Comparison of ENCODE assay signal across 8 cellular contexts in the genomic region with DNA sequence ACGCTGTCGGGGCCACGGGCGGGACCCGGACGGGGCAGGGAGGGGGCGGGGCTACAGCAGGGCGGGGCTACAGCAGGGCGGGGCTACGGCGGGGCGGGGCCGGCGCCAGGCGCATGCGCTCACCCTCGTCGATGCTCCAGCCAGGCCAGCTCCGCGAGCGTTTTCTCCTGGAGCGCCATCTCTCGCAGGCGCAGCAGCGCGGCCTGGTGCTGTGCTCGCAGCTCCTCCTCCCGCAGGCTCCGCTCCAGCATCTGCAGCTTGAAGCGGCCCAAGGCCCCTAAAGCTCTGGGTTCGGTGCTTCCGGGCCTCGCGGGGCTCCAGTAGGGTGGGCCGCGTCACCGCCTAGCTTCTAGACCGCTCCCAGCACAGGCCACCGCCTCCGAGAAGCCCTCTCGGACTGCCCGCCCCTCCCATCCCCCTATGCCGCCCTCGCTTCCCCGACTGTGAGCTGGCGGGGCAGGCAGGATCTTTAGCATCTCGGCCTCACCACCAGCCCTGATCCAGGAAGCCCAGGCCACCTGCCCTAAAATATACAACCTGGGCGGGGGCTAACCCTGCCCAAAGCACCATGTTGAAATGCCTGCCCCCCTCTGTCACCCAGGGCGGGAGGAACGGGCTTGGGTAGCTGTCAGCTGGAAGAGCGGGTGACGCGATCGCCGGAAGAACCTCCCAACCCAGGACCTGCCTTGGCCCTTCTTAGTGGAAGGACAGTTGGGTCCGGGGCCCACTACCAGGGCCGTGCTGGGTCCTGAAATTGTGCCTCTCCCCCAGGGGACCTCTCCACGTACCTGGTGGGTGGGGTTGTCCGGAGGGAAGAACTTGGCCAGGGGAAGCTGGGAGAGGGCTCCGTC. TPM values are rescaled to one million over a fixed set of nuclear protein-coding genes. Genes with fewer than 3 reads are reported as not detected.
A peak's percentile ranks its signal among the peaks of the same experiment; 100 is the strongest.
DNase-seq lines count a peak whose midpoint lies in the region; ATAC-seq and TF ChIP-seq lines count a peak whose summit lies in the region.

No MANE protein-coding gene starts in this region.

- peak; percentile 66 for ATAC-seq in GM18907 (IDR thresholded peaks at IDR 0.05; ENCODE audit: unreplicated experiment)
- peak; percentile 79 for ATAC-seq in HG03432 (IDR thresholded peaks at IDR 0.05; ENCODE audit: unreplicated experiment)
- ATAC-seq in foreskin keratinocyte: peak; percentile 82

- no peaks in the 10 kb centered on the region; the same call in none of the 2 replicates for H3K9me3 ChIP-seq in AG04450 (ENCODE audit: control insufficient read depth, insufficient read depth, low read length)
- H3K9me3 ChIP-seq in neural progenitor cell (ENCODE audit: low read depth): no peaks in the 10 kb centered on the region
- H3K9me3 ChIP-seq in stomach: no peaks in the 10 kb centered on the region

- H3K9me3 Mint-ChIP-seq in neural progenitor cell: peaks cover 6% of the 10 kb centered on the region

- peaks cover 35% of the 10 kb centered on the region for H3K4me1 Mint-ChIP-seq in neural progenitor cell

- H3K4me3 ChIP-seq in AG04450 (ENCODE audit: low read depth, low read length) (peak overlapping the region; percentile 60), neural progenitor cell (peak overlapping the region; percentile 42), stomach (peak overlapping the region; percentile 49 to 59 (median 51))

- DNase-seq in AG04450 (ENCODE audit: low read depth, low spot score) (peak; percentile 49), RPMI8226 (peak; percentile 94), foreskin keratinocyte (peak; percentile 25 to 38), neural progenitor cell (ENCODE audit: low spot score) (peak; percentile 94), stomach (peak; percentile 83)
- peak; percentile 95 for DNase-seq in activated effector memory CD4-positive, alpha-beta T cell treated with anti-CD3 and anti-CD28 coated beads, Interleukin-2, amount 50 U/mL, for 16 hours

- no peaks in the 10 kb centered on the region for H3K79me2 ChIP-seq in neural progenitor cell (ENCODE audit: low read depth)

- WGBS in stomach, 5 donors: 13 to 23% (median 16%) methylated on average over 35 to 60 of the region's 60 CpGs

- H2AFZ ChIP-seq in neural progenitor cell (replicated peaks): peak overlapping the region; percentile 85

- CTCF ChIA-PET in AG04450 (lab: Charles Lee): interaction anchor here (0.5 to 1.1 kb wide), 3 partner anchors 40 to 236 kb away, joined by 3 to 6 read pairs (median 3); no protein-coding TSS in a partner anchor

- H3K36me3 ChIP-seq in neural progenitor cell (no peaks in the 10 kb centered on the region), stomach (no peaks in the 10 kb centered on the region)

- no peak overlapping the region for H3K9ac ChIP-seq in neural progenitor cell

- H3K27ac Mint-ChIP-seq in neural progenitor cell: no peak overlapping the region

- peaks cover 19% of the 10 kb centered on the region for H3K27me3 ChIP-seq in AG04450 (ENCODE audit: control insufficient read depth, insufficient read depth, low read length)
- H3K27me3 ChIP-seq in foreskin keratinocyte: peaks cover 25% of the 10 kb centered on the region
- no peaks in the 10 kb centered on the region for H3K27me3 ChIP-seq in neural progenitor cell
- peaks cover 0 to 24% (median 0%) of the 10 kb centered on the region in 3 donors for H3K27me3 ChIP-seq in stomach

- no peaks in the 10 kb centered on the region for H4K20me1 ChIP-seq in neural progenitor cell (ENCODE audit: low read depth)

- peaks cover 21% of the 10 kb centered on the region for H3F3A ChIP-seq in neural progenitor cell (ENCODE audit: low read depth)

- TF ChIP-seq POLR2A in stomach (IDR thresholded peaks at IDR 0.05): no peak

- H3K27me3 Mint-ChIP-seq in neural progenitor cell (ENCODE audit: insufficient read depth, low read depth): peaks cover 13% of the 10 kb centered on the region

- H3K36me3 Mint-ChIP-seq in neural progenitor cell: no peaks in the 10 kb centered on the region

- H3K27ac ChIP-seq in AG04450 (ENCODE audit: low read depth, low read length): peak overlapping the region; percentile 39
- H3K27ac ChIP-seq in foreskin keratinocyte: no peak overlapping the region
- H3K27ac ChIP-seq in neural progenitor cell: no peak overlapping the region
- peak overlapping the region; percentile 38 to 71 (median 53) for H3K27ac ChIP-seq in stomach

- H3K4me1 ChIP-seq in foreskin keratinocyte: no peaks in the 10 kb centered on the region
- H3K4me1 ChIP-seq in neural progenitor cell: peaks cover 23% of the 10 kb centered on the region
- peaks cover 7 to 15% (median 13%) of the 10 kb centered on the region in 4 donors for H3K4me1 ChIP-seq in stomach

- intact Hi-C loops in stomach (cut with DNase I; ENCODE audit: low total_unique reads): no loop called here

- TF ChIP-seq CTCF in AG04450 (IDR thresholded peaks at IDR 0.05; ENCODE audit: low read depth, low read length) (peak; percentile 36; the same call in 1 of the 2 replicates), foreskin keratinocyte (conservative IDR thresholded peaks at IDR 0.05) (peak; percentile 67), neural progenitor cell (IDR thresholded peaks at IDR 0.05) (peak; percentile 24), stomach (IDR thresholded peaks at IDR 0.05) (no peak)

- POLR2A ChIA-PET in AG04450 (lab: Yijun Ruan, JAX): interaction anchor here (0.6 to 1.6 kb wide), 5 partner anchors 19 to 695 kb away, joined by 3 to 4 read pairs (median 3); no protein-coding TSS in a partner anchor

- peak overlapping the region; percentile 77 for H3K4me3 Mint-ChIP-seq in neural progenitor cell

- TF ChIP-seq EP300 in stomach (IDR thresholded peaks at IDR 0.05): no peak

- peak overlapping the region; percentile 76 for H3K4me2 ChIP-seq in neural progenitor cell

RNA-seq across cellular contexts. Expression of a gene that starts 21.9 kb away (rescaled TPM):
- polyA plus RNA-seq in AG04450 (2011; rRNA removed): 12.8 and 14.7 TPM in 2 replicates
- 8.4 and 9.3 TPM in 2 replicates for polyA minus RNA-seq in AG04450 (2011; rRNA and poly(A)+ RNA removed)
- 11.9 and 13.6 TPM in 2 replicates for total RNA-seq in foreskin keratinocyte
- 6.4 and 7.0 TPM in 2 replicates for polyA plus RNA-seq in foreskin keratinocyte
- total RNA-seq in neural progenitor cell (ENCODE audit: low replicate concordance): 17.1 and 19.6 TPM in 2 replicates
- 10 to 100 TPM in 2 of 5 donors, 1 to 10 TPM in 3; 4.7 to 33.5 (median 7.7) TPM for total RNA-seq in stomach
- polyA plus RNA-seq in stomach: 1 to 10 TPM; 1.5 to 4.5 (median 2.6) TPM

RNA-seq across cellular contexts. Expression of a gene that starts 36.4 kb away (rescaled TPM):
- polyA plus RNA-seq in AG04450 (2011; rRNA removed): not detected in 2 replicates
- polyA minus RNA-seq in AG04450 (2011; rRNA and poly(A)+ RNA removed): not detected in 2 replicates
- total RNA-seq in foreskin keratinocyte: 0.03 TPM in 1 of 2 replicates, not detected in the other
- polyA plus RNA-seq in foreskin keratinocyte: 0.01 and 0.03 TPM in 2 replicates
- 0.09 TPM in 1 of 2 replicates, not detected in the other for total RNA-seq in neural progenitor cell (ENCODE audit: low replicate concordance)
- 1 to 10 TPM in 2 of 5 donors, under 1 TPM in 2, not detected in 1; 0.45 to 2.8 (median 1.7) TPM for total RNA-seq in stomach
- polyA plus RNA-seq in stomach: under 1 TPM; 0.12 to 0.31 (median 0.18) TPM

RNA-seq across cellular contexts. Expression of a gene that starts 59.9 kb away (rescaled TPM):
- polyA plus RNA-seq in AG04450 (2011; rRNA removed): 22.5 and 32.8 TPM in 2 replicates
- 20.8 and 28.2 TPM in 2 replicates for polyA minus RNA-seq in AG04450 (2011; rRNA and poly(A)+ RNA removed)
- total RNA-seq in foreskin keratinocyte: 3.6 and 6.2 TPM in 2 replicates
- polyA plus RNA-seq in foreskin keratinocyte: 3.4 and 5.3 TPM in 2 replicates
- total RNA-seq in neural progenitor cell (ENCODE audit: low replicate concordance): 6.2 and 39.7 TPM in 2 replicates
- 10 to 100 TPM in 3 of 5 donors, 1 to 10 TPM in 2; 3.5 to 16.5 (median 14.6) TPM for total RNA-seq in stomach
- polyA plus RNA-seq in stomach: 10 to 100 TPM in 1 of 3 donors, 1 to 10 TPM in 2; 6.3 to 17.4 (median 9.6) TPM

Comparison
In these comparisons a context has a peak if more than half of its experiments do, and no peak if none do; other contexts are left out.
1. DNase-seq: peak in every context shown above with its lines; median percentile 95 in activated effector memory CD4-positive, alpha-beta T cell treated with anti-CD3 and anti-CD28 coated beads, Interleukin-2, amount 50 U/mL, for 16 hours; 94 in RPMI8226; 94 in neural progenitor cell; 83 in stomach; 49 in AG04450; 32 in foreskin keratinocyte.
2. H3K27ac ChIP-seq: peak in AG04450 (single experiment) and stomach (5 of 5); none in foreskin keratinocyte (single experiment) and neural progenitor cell (single experiment).
3. CTCF ChIP-seq: peak in AG04450 (single experiment), foreskin keratinocyte (single experiment) and neural progenitor cell (single experiment); none in stomach (0 of 7).
4. Peak in every context shown above with its lines, with median percentiles within 50 percentile points of each other: H3K4me3 ChIP-seq and ATAC-seq.